14 cellular contexts compared by ENCODE assay signal in the genomic region with DNA sequence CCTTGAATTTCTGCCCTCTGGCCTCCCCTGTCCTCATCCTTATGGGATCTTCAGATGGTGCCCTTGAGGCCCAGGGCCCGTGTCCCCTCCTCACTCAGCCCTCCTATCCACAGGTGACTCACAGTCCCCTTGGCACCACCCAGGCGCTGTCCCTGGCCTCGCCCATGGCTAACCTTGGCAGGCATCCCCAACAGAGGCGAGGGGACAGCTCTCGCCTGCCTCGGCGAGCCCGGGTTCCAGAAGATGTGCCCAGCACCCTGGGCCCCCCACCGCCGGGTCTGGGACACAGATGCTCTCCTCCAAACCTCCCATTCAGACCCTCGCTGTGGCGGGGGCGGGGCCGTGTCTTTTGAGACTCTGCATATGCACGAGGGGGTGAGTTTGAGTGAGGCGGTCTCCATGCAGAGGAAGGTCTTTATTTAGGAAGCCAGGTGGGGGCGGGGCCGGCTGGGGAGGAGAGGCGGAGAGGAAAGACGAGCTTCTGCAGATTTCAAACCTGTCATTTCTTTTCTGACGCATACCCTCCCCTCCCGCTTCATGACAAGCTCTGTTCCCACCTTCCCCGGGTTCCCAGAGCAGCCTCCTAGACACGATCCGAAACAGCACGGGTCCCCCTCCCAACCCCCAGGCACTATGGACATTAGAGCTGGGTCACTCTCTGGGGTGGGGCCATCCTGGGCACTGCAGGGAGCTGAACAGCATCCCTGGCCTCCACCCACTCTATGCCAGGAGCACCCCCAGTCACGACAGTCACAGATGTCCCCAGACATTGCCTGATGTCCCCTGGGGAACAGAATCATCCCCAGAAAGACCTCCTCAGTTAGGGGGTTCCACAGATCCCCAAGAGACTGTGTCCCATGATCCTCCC. TPM values are rescaled to one million over a fixed set of nuclear protein-coding genes. Genes with fewer than 3 reads are reported as not detected.
DNase-seq lines count a peak whose midpoint lies in the region; ATAC-seq and TF ChIP-seq lines count a peak whose summit lies in the region.
"Had no signal": no experiment of that assay in that cellular context is flagged by ENCODE, and none has a peak within 500 bp of the region (broad histone marks: within the 10 kb centered on the region; RNA-seq: fewer than 3 reads in every experiment).

No MANE protein-coding gene starts in this region.

- no peaks in the 10 kb centered on the region for H3K9me2 ChIP-seq in hepatocyte (replicated peaks; ENCODE audit: insufficient read depth)

- WGBS in hepatocyte (ENCODE audit: low lambda C conversion rate, missing lambda C conversion rate): 29% methylated on average over 21 of the region's 27 CpGs

- no peaks in the 10 kb centered on the region for H3K4me1 Mint-ChIP-seq in activated naive CD8-positive, alpha-beta T cell treated with anti-CD3 and anti-CD28 coated beads for 36 hours
- H3K4me1 Mint-ChIP-seq: central memory CD8-positive, alpha-beta T cell had no signal

- no peak overlapping the region for H3K27ac ChIP-seq in hepatocyte
- H3K27ac ChIP-seq in osteoblast (ENCODE audit: low read depth, low read length): no peak overlapping the region
- H3K27ac ChIP-seq: gastroesophageal sphincter had no signal

- H3K4me3 ChIP-seq in NT2/D1 (ENCODE audit: insufficient read length, low read depth): peak overlapping the region; percentile 22
- H3K4me3 ChIP-seq in hepatocyte: no peak overlapping the region
- no peak overlapping the region for H3K4me3 ChIP-seq in osteoblast (ENCODE audit: insufficient read depth, low read length)
- H3K4me3 ChIP-seq: gastroesophageal sphincter had no signal

- no peaks in the 10 kb centered on the region for H3K79me2 ChIP-seq in hepatocyte
- no peaks in the 10 kb centered on the region for H3K79me2 ChIP-seq in osteoblast (ENCODE audit: insufficient read depth, low read length)

- no peaks in the 10 kb centered on the region for H3K36me3 Mint-ChIP-seq in activated naive CD8-positive, alpha-beta T cell treated with anti-CD3 and anti-CD28 coated beads for 36 hours

- H3K27me3 ChIP-seq in NT2/D1 (ENCODE audit: insufficient read depth, insufficient read length) (no peaks in the 10 kb centered on the region), hepatocyte (peaks cover 10% of the 10 kb centered on the region), osteoblast (ENCODE audit: insufficient read depth, low read length) (peaks cover 2% of the 10 kb centered on the region)
- H3K27me3 ChIP-seq: gastroesophageal sphincter had no signal

- no peak overlapping the region for H2AFZ ChIP-seq in hepatocyte
- no peak overlapping the region for H2AFZ ChIP-seq in osteoblast (ENCODE audit: low read length)

- H3K4me2 ChIP-seq in hepatocyte (peak overlapping the region; percentile 60), osteoblast (ENCODE audit: insufficient read depth, low read length) (no peak overlapping the region)

- H4K20me1 ChIP-seq in hepatocyte (ENCODE audit: insufficient read depth, poor library complexity, severe bottlenecking): no peaks in the 10 kb centered on the region
- H4K20me1 ChIP-seq in osteoblast (ENCODE audit: insufficient read depth, low read length): no peaks in the 10 kb centered on the region

- in situ Hi-C loops in G401 (cut with HindIII; ENCODE audit: low sequenced_read_pairs): no loop called here

- H3K4me1 ChIP-seq in NT2/D1 (ENCODE audit: insufficient read depth, insufficient read length): peaks cover 11% of the 10 kb centered on the region
- H3K4me1 ChIP-seq in hepatocyte (ENCODE audit: insufficient read depth): peaks cover 8% of the 10 kb centered on the region
- H3K4me1 ChIP-seq in osteoblast (ENCODE audit: insufficient read depth, low read length): no peaks in the 10 kb centered on the region

- H3K36me3 ChIP-seq in NT2/D1 (ENCODE audit: insufficient read depth, insufficient read length, low read length): no peaks in the 10 kb centered on the region
- H3K36me3 ChIP-seq in hepatocyte (replicated peaks; ENCODE audit: insufficient read depth, low read depth): no peaks in the 10 kb centered on the region
- H3K36me3 ChIP-seq in osteoblast (ENCODE audit: insufficient read depth, low read length): no peaks in the 10 kb centered on the region
- H3K36me3 ChIP-seq: gastroesophageal sphincter had no signal

- H3K27me3 Mint-ChIP-seq in activated naive CD8-positive, alpha-beta T cell treated with anti-CD3 and anti-CD28 coated beads for 36 hours: no peaks in the 10 kb centered on the region

- H3K9ac ChIP-seq in NT2/D1 (ENCODE audit: insufficient read length, low read depth): peak overlapping the region; percentile 52

- no peak overlapping the region for H3K4me3 Mint-ChIP-seq in activated naive CD8-positive, alpha-beta T cell treated with anti-CD3 and anti-CD28 coated beads for 36 hours
- H3K4me3 Mint-ChIP-seq: activated T-cell treated with anti-CD3 and anti-CD28 coated beads, Interleukin-2, amount 50 U/mL, for 72 hours; central memory CD8-positive, alpha-beta T cell had no signal

- ATAC-seq in GM21360 (IDR thresholded peaks at IDR 0.05; ENCODE audit: unreplicated experiment): no peak
- no peak for ATAC-seq in HG03175 (IDR thresholded peaks at IDR 0.05; ENCODE audit: unreplicated experiment)
- ATAC-seq: activated T-cell treated with anti-CD3 and anti-CD28 coated beads, Interleukin-2, amount 50 U/mL, for 72 hours; gastroesophageal sphincter had no signal

- H3K9me3 Mint-ChIP-seq in activated naive CD8-positive, alpha-beta T cell treated with anti-CD3 and anti-CD28 coated beads for 36 hours: no peaks in the 10 kb centered on the region
- H3K9me3 Mint-ChIP-seq: activated T-cell treated with anti-CD3 and anti-CD28 coated beads, Interleukin-2, amount 50 U/mL, for 72 hours; central memory CD8-positive, alpha-beta T cell had no signal

- no peak overlapping the region for H3K27ac Mint-ChIP-seq in activated naive CD8-positive, alpha-beta T cell treated with anti-CD3 and anti-CD28 coated beads for 36 hours
- H3K27ac Mint-ChIP-seq: activated T-cell treated with anti-CD3 and anti-CD28 coated beads, Interleukin-2, amount 50 U/mL, for 72 hours had no signal

- TF ChIP-seq CTCF in hepatocyte (IDR thresholded peaks at IDR 0.05; ENCODE audit: poor library complexity) (no peak), osteoblast (IDR thresholded peaks at IDR 0.05; ENCODE audit: extremely low read depth, low read depth, low read length) (no peak)

- DNase-seq in G401 (ENCODE audit: low spot score) (peak; percentile 27), NT2/D1 (ENCODE audit: low read depth, low spot score) (peak; percentile 18), hepatocyte (ENCODE audit: low spot score) (no peak), osteoblast (ENCODE audit: insufficient read length, low spot score, missing footprints) (peak; percentile 71), DMS153 treated with DMSO at 0.1 percent for 48 hours (lab: John Stamatoyannopoulos, UW; ENCODE audit: unreplicated experiment) (no peak)
- DNase-seq in activated naive CD8-positive, alpha-beta T cell treated with anti-CD3 and anti-CD28 coated beads for 36 hours: no peak
- DNase-seq: activated CD4-positive, alpha-beta T cell treated with anti-CD3 and anti-CD28 coated beads, Interleukin-2, amount 50 U/mL, for 48 hours; activated T-cell treated with anti-CD3 and anti-CD28 coated beads, Interleukin-2, amount 50 U/mL, for 72 hours; NCI-H1105; NCI-H446 had no signal

- H3K9me3 ChIP-seq in NT2/D1 (ENCODE audit: insufficient read depth, low read length) (no peaks in the 10 kb centered on the region), hepatocyte (ENCODE audit: low read depth) (no peaks in the 10 kb centered on the region), osteoblast (ENCODE audit: low read depth, low read length) (no peaks in the 10 kb centered on the region)
- H3K9me3 ChIP-seq: gastroesophageal sphincter had no signal

RNA-seq across cellular contexts. Expression of a gene that starts 48.5 kb away (rescaled TPM):
- total RNA-seq in G401 (2014; rRNA removed; shearing (Covaris generic)): 7.3 and 9.2 TPM in 2 replicates
- total RNA-seq in hepatocyte (1.2 and 1.3 TPM in 2 replicates), osteoblast (0.29 and 0.72 TPM in 2 replicates)
- 1.9 and 3.3 TPM in 2 replicates for polyA plus RNA-seq in hepatocyte
- under 1 TPM; 0.36 to 0.45 TPM for total RNA-seq in activated naive CD8-positive, alpha-beta T cell treated with anti-CD3 and anti-CD28 coated beads for 36 hours

Comparison
In these comparisons a context has a peak if more than half of its experiments do, and no peak if none do; other contexts are left out.
1. DNase-seq: peak in G401 (single experiment), NT2/D1 (single experiment) and osteoblast (single experiment); none in hepatocyte (single experiment), DMS153 treated with DMSO at 0.1 percent for 48 hours (single experiment) and activated naive CD8-positive, alpha-beta T cell treated with anti-CD3 and anti-CD28 coated beads for 36 hours (single experiment).